13 cellular contexts compared by ENCODE assay signal in genomic region chr20:34401741-34402455, GRCh38. TPM values are rescaled to one million over a fixed set of nuclear protein-coding genes. Genes with fewer than 3 reads are reported as not detected.
DNase-seq lines count a peak whose midpoint lies in the region; ATAC-seq and TF ChIP-seq lines count a peak whose summit lies in the region.
"Had no signal": no experiment of that assay in that cellular context is flagged by ENCODE, and none has a peak within 500 bp of the region (broad histone marks: within the 10 kb centered on the region; RNA-seq: fewer than 3 reads in every experiment).

No MANE protein-coding gene starts in this region.

- H3K36me3 Mint-ChIP-seq in activated naive CD4-positive, alpha-beta T cell treated with anti-CD3 and anti-CD28 coated beads, Interleukin-2, amount 10 ng/mL, durations not matched to agents 7 days and 5 days: peaks cover 44% of the 10 kb centered on the region
- peaks cover 26% of the 10 kb centered on the region for H3K36me3 Mint-ChIP-seq in activated CD8-positive, alpha-beta T cell treated with anti-CD3 and anti-CD28 coated beads for 36 hours (ENCODE audit: low read depth)

- POLR2A ChIA-PET in activated CD8-positive, alpha-beta T cell treated with anti-CD3 and anti-CD28 coated beads for 36 hours (lab: Charles Lee): no interaction called here

- H3K27ac Mint-ChIP-seq in activated naive CD4-positive, alpha-beta T cell treated with anti-CD3 and anti-CD28 coated beads, Interleukin-2, amount 10 ng/mL, durations not matched to agents 7 days and 5 days: no peak overlapping the region
- peak overlapping the region; percentile 49 for H3K27ac Mint-ChIP-seq in activated CD8-positive, alpha-beta T cell treated with anti-CD3 and anti-CD28 coated beads for 36 hours
- H3K27ac Mint-ChIP-seq: T-helper 1 cell treated with Interleukin-12 subunit alpha and Interleukin-12 subunit beta and Interleukin-4 antibody, amounts not matched to agents 30 μg/mL and 1 μg/mL, for 36 hours had no signal

- no peaks in the 10 kb centered on the region for H3K9me3 Mint-ChIP-seq in activated naive CD4-positive, alpha-beta T cell treated with anti-CD3 and anti-CD28 coated beads, Interleukin-2, amount 10 ng/mL, durations not matched to agents 7 days and 5 days
- no peaks in the 10 kb centered on the region for H3K9me3 Mint-ChIP-seq in activated CD8-positive, alpha-beta T cell treated with anti-CD3 and anti-CD28 coated beads for 36 hours
- H3K9me3 Mint-ChIP-seq: T-helper 1 cell treated with Interleukin-12 subunit alpha and Interleukin-12 subunit beta and Interleukin-4 antibody, amounts not matched to agents 30 μg/mL and 1 μg/mL, for 36 hours had no signal

- TF ChIP-seq CTCF in activated CD8-positive, alpha-beta T cell treated with anti-CD3 and anti-CD28 coated beads for 36 hours (IDR thresholded peaks at IDR 0.05): no peak
- no peak for TF ChIP-seq CTCF in tibial artery (IDR thresholded peaks at IDR 0.05)

- no peaks in the 10 kb centered on the region for H3K27me3 Mint-ChIP-seq in activated naive CD4-positive, alpha-beta T cell treated with anti-CD3 and anti-CD28 coated beads, Interleukin-2, amount 10 ng/mL, durations not matched to agents 7 days and 5 days
- no peaks in the 10 kb centered on the region for H3K27me3 Mint-ChIP-seq in activated CD8-positive, alpha-beta T cell treated with anti-CD3 and anti-CD28 coated beads for 36 hours

- intact Hi-C loops in activated CD8-positive, alpha-beta T cell treated with anti-CD3 and anti-CD28 coated beads for 36 hours (cut with micrococcal nuclease): no loop called here
- intact Hi-C loops in tibial artery (cut with DNase I; ENCODE audit: low total_unique reads): no loop called here

- ATAC-seq in activated CD8-positive, alpha-beta T cell treated with anti-CD3 and anti-CD28 coated beads for 36 hours: peak; percentile 28
- ATAC-seq in left lobe of liver (peak; percentile 40), GM21825 (IDR thresholded peaks at IDR 0.05; ENCODE audit: unreplicated experiment) (no peak)

- no peak overlapping the region for H3K4me3 Mint-ChIP-seq in activated naive CD4-positive, alpha-beta T cell treated with anti-CD3 and anti-CD28 coated beads, Interleukin-2, amount 10 ng/mL, durations not matched to agents 7 days and 5 days
- H3K4me3 Mint-ChIP-seq in activated CD8-positive, alpha-beta T cell treated with anti-CD3 and anti-CD28 coated beads for 36 hours: no peak overlapping the region
- H3K4me3 Mint-ChIP-seq: T-helper 1 cell treated with Interleukin-12 subunit alpha and Interleukin-12 subunit beta and Interleukin-4 antibody, amounts not matched to agents 30 μg/mL and 1 μg/mL, for 36 hours had no signal

- no peak overlapping the region for H3K4me3 ChIP-seq in tibial artery
- H3K4me3 ChIP-seq: spleen had no signal

- H3K9me3 ChIP-seq in tibial artery: no peaks in the 10 kb centered on the region
- H3K9me3 ChIP-seq: spleen had no signal

- H3K36me3 ChIP-seq in tibial artery: peaks cover 0 to 10% (median 0%) of the 10 kb centered on the region in 3 donors

- no peaks in the 10 kb centered on the region for H3K27me3 ChIP-seq in tibial artery
- H3K27me3 ChIP-seq: spleen had no signal

- H3K4me1 Mint-ChIP-seq in activated naive CD4-positive, alpha-beta T cell treated with anti-CD3 and anti-CD28 coated beads, Interleukin-2, amount 10 ng/mL, durations not matched to agents 7 days and 5 days: peaks cover 40% of the 10 kb centered on the region
- H3K4me1 Mint-ChIP-seq in activated CD8-positive, alpha-beta T cell treated with anti-CD3 and anti-CD28 coated beads for 36 hours (ENCODE audit: low read depth): peaks cover 51% of the 10 kb centered on the region

- H3K4me1 ChIP-seq in tibial artery: peaks cover 0 to 14% (median 3%) of the 10 kb centered on the region in 4 donors

- CTCF ChIA-PET in activated naive CD4-positive, alpha-beta T cell treated with anti-CD3 and anti-CD28 coated beads, Interleukin-2, amount 10 ng/mL, durations not matched to agents 7 days and 5 days (lab: Charles Lee): interaction anchor here (0.6 to 1.3 kb wide), 3 partner anchors 9 to 368 kb away, joined by 3 to 4 read pairs (median 4); no protein-coding TSS in a partner anchor
- CTCF ChIA-PET in activated CD8-positive, alpha-beta T cell treated with anti-CD3 and anti-CD28 coated beads for 36 hours (lab: Charles Lee): interaction anchor here (1.1 to 1.4 kb wide), 3 partner anchors 36 to 89 kb away, joined by 3 to 11 read pairs (median 9); no protein-coding TSS in a partner anchor

- no peak overlapping the region for H3K27ac ChIP-seq in tibial artery

- DNase-seq in activated naive CD4-positive, alpha-beta T cell treated with Interleukin-2 at 50 U/mL for 16 hours: peak; percentile 41
- DNase-seq in activated naive CD4-positive, alpha-beta T cell treated with anti-CD3 and anti-CD28 coated beads, Interleukin-2, amount 10 ng/mL, durations not matched to agents 7 days and 5 days: no peak
- DNase-seq in activated CD8-positive, alpha-beta T cell treated with anti-CD3 and anti-CD28 coated beads for 36 hours: peak; percentile 51
- DNase-seq in left lobe of liver (ENCODE audit: low spot score) (no peak), tibial artery (no peak), SHP77 (lab: John Stamatoyannopoulos, UW) (no peak)
- DNase-seq in stimulated activated CD4-positive, alpha-beta T cell treated with anti-CD3 and anti-CD28 coated beads, Interleukin-4, amount 100 ng/mL, for 1 hour: peak; percentile 39
- DNase-seq: amniotic stem cell, DMS79 treated with DMSO at 0.1 percent for 48 hours, foreskin melanocyte, spleen had no signal

RNA-seq across cellular contexts. Expression of gene ITCH, which starts 38.8 kb away (rescaled TPM):
- 10 to 100 TPM; 46.0 to 51.8 TPM for total RNA-seq in activated CD8-positive, alpha-beta T cell treated with anti-CD3 and anti-CD28 coated beads for 36 hours
- total RNA-seq in left lobe of liver: 45.6 TPM

Comparison
In these comparisons a context has a peak if more than half of its experiments do, and no peak if none do; other contexts are left out.
1. DNase-seq: peak in activated naive CD4-positive, alpha-beta T cell treated with Interleukin-2 at 50 U/mL for 16 hours (single experiment), activated CD8-positive, alpha-beta T cell treated with anti-CD3 and anti-CD28 coated beads for 36 hours (single experiment) and stimulated activated CD4-positive, alpha-beta T cell treated with anti-CD3 and anti-CD28 coated beads, Interleukin-4, amount 100 ng/mL, for 1 hour (single experiment); none in activated naive CD4-positive, alpha-beta T cell treated with anti-CD3 and anti-CD28 coated beads, Interleukin-2, amount 10 ng/mL, durations not matched to agents 7 days and 5 days (single experiment), left lobe of liver (single experiment), tibial artery (0 of 2) and SHP77 (0 of 2).